ENCODE assay signal across 18 cellular contexts in genomic region chr10:88652621-88653020, GRCh38. TPM values are rescaled to one million over a fixed set of nuclear protein-coding genes. Genes with fewer than 3 reads are reported as not detected.
A peak's percentile ranks its signal among the peaks of the same experiment; 100 is the strongest.
DNase-seq lines count a peak whose midpoint lies in the region; FAIRE-seq and TF ChIP-seq lines count a peak whose summit lies in the region.
"Had no signal": no experiment of that assay in that cellular context is flagged by ENCODE, and none has a peak within 500 bp of the region (broad histone marks: within the 10 kb centered on the region; RNA-seq: fewer than 3 reads in every experiment).

No MANE protein-coding gene starts in this region.

- H3K4me1 Mint-ChIP-seq in HFFc6 (ENCODE audit: low read depth) (peaks cover 68% of the 10 kb centered on the region), astrocyte (ENCODE audit: low read depth, unreplicated experiment) (peaks cover 8% of the 10 kb centered on the region)
- H3K4me1 Mint-ChIP-seq: CD14-positive monocyte had no signal

- H3K4me3 Mint-ChIP-seq in HFFc6 (peak overlapping the region; percentile 22; the same call in 1 of the 2 replicates), astrocyte (ENCODE audit: unreplicated experiment) (no peak overlapping the region)
- H3K4me3 Mint-ChIP-seq: CD14-positive monocyte; T-helper 1 cell treated with Interleukin-12 subunit alpha and Interleukin-12 subunit beta and Interleukin-4 antibody, amounts not matched to agents 30 μg/mL and 1 μg/mL, for 36 hours had no signal

- no peaks in the 10 kb centered on the region for H3K27me3 Mint-ChIP-seq in HFFc6 (ENCODE audit: insufficient read depth)
- H3K27me3 Mint-ChIP-seq in astrocyte (ENCODE audit: low read depth, unreplicated experiment), result no peaks in the 10 kb centered on the region

- 97% methylated on average over 1 of the region's 1 CpG for WGBS in smooth muscle cell (ENCODE audit: low lambda C conversion rate)
- WGBS in adrenal gland, 4 donors, result 87 to 97% (median 94%) methylated on average over 1 of the region's 1 CpG

- H3K4me2 ChIP-seq in astrocyte (ENCODE audit: low read length) (no peak overlapping the region), skeletal muscle satellite cell (ENCODE audit: low read length) (no peak overlapping the region), smooth muscle cell (no peak overlapping the region)
- H3K4me2 ChIP-seq: PC-9 had no signal

- H3K27ac Mint-ChIP-seq in HFFc6 (peak overlapping the region; percentile 90), astrocyte (ENCODE audit: unreplicated experiment) (no peak overlapping the region)
- H3K27ac Mint-ChIP-seq: CD14-positive monocyte; T-helper 1 cell treated with Interleukin-12 subunit alpha and Interleukin-12 subunit beta and Interleukin-4 antibody, amounts not matched to agents 30 μg/mL and 1 μg/mL, for 36 hours had no signal

- intact Hi-C loops in adrenal gland (cut with DNase I), result no loop called here

- H3K27ac ChIP-seq in astrocyte (ENCODE audit: low read depth, low read length) (no peak overlapping the region), smooth muscle cell (ENCODE audit: low read depth) (no peak overlapping the region), adrenal gland (no peak overlapping the region)
- H3K27ac ChIP-seq: PC-9 had no signal

- H4K20me1 ChIP-seq in astrocyte (ENCODE audit: insufficient read depth, low read length), result no peaks in the 10 kb centered on the region
- H4K20me1 ChIP-seq in smooth muscle cell (ENCODE audit: low read depth), result no peaks in the 10 kb centered on the region

- H3K79me2 ChIP-seq in astrocyte (ENCODE audit: insufficient read depth, low read length), result no peaks in the 10 kb centered on the region
- no peaks in the 10 kb centered on the region for H3K79me2 ChIP-seq in smooth muscle cell (ENCODE audit: low read depth)

- H3K4me3 ChIP-seq in astrocyte (ENCODE audit: insufficient read depth, low read depth, low read length) (no peak overlapping the region), skeletal muscle satellite cell (ENCODE audit: low read length) (no peak overlapping the region), smooth muscle cell (no peak overlapping the region), adrenal gland (no peak overlapping the region)
- H3K4me3 ChIP-seq: PC-9 had no signal

- H2AFZ ChIP-seq in astrocyte (ENCODE audit: low read depth, low read length), result no peak overlapping the region
- H2AFZ ChIP-seq in smooth muscle cell (ENCODE audit: low read depth), result no peak overlapping the region
- H2AFZ ChIP-seq: PC-9 had no signal

- H3K4me1 ChIP-seq in astrocyte (ENCODE audit: insufficient read depth, low read length), result peaks cover 18% of the 10 kb centered on the region
- H3K4me1 ChIP-seq in skeletal muscle satellite cell (ENCODE audit: control insufficient read depth, insufficient read depth, low read length), result peaks cover 31% of the 10 kb centered on the region
- no peaks in the 10 kb centered on the region for H3K4me1 ChIP-seq in smooth muscle cell (ENCODE audit: low read depth)
- peaks cover 0 to 5% of the 10 kb centered on the region in 2 donors for H3K4me1 ChIP-seq in adrenal gland (replicated peaks in 1 of 2)

- no peak overlapping the region for H3K9ac ChIP-seq in astrocyte (ENCODE audit: low read length)
- peak overlapping the region; percentile 62 for H3K9ac ChIP-seq in skeletal muscle satellite cell (ENCODE audit: low read depth, low read length)
- no peak overlapping the region for H3K9ac ChIP-seq in smooth muscle cell (ENCODE audit: low read depth)

- H3K27me3 ChIP-seq in astrocyte (ENCODE audit: insufficient read depth, low read length), result no peaks in the 10 kb centered on the region
- H3K27me3 ChIP-seq in skeletal muscle satellite cell (ENCODE audit: control insufficient read depth, insufficient read depth, low read length), result no peaks in the 10 kb centered on the region
- H3K27me3 ChIP-seq in smooth muscle cell (ENCODE audit: low read depth), result no peaks in the 10 kb centered on the region
- H3K27me3 ChIP-seq in adrenal gland, result no peaks in the 10 kb centered on the region

- peak; percentile 48 for DNase-seq in ELR (ENCODE audit: low read depth)
- DNase-seq in HFFc6, result peak; percentile 9
- DNase-seq in astrocyte (ENCODE audit: low read depth), result peak; percentile 23
- DNase-seq in smooth muscle cell (lab: John Stamatoyannopoulos, UW; ENCODE audit: unreplicated experiment), result no peak
- no peak for DNase-seq in adrenal gland
- no peak for DNase-seq in NCI-H526 (lab: John Stamatoyannopoulos, UW)
- DNase-seq: COR-L47, DMS153, NCI-H1092, NCI-H345, NCI-H774, PC-9, Right ventricle myocardium superior had no signal

- no peaks in the 10 kb centered on the region for H3F3A ChIP-seq in smooth muscle cell (ENCODE audit: low read depth)

- TF ChIP-seq POLR2A in adrenal gland (IDR thresholded peaks at IDR 0.05), result no peak

- H3K9me3 Mint-ChIP-seq in HFFc6 (no peaks in the 10 kb centered on the region), astrocyte (ENCODE audit: unreplicated experiment) (no peaks in the 10 kb centered on the region)
- H3K9me3 Mint-ChIP-seq: T-helper 1 cell treated with Interleukin-12 subunit alpha and Interleukin-12 subunit beta and Interleukin-4 antibody, amounts not matched to agents 30 μg/mL and 1 μg/mL, for 36 hours had no signal

- H3K36me3 ChIP-seq in astrocyte (ENCODE audit: insufficient read depth, low read length), result no peaks in the 10 kb centered on the region
- no peaks in the 10 kb centered on the region for H3K36me3 ChIP-seq in skeletal muscle satellite cell (ENCODE audit: insufficient read depth, low read length)
- H3K36me3 ChIP-seq in smooth muscle cell (ENCODE audit: low read depth), result no peaks in the 10 kb centered on the region
- H3K36me3 ChIP-seq in adrenal gland (replicated peaks in 1 of 2), result no peaks in the 10 kb centered on the region

- H3K9me3 ChIP-seq in astrocyte (ENCODE audit: insufficient read depth, low read depth, low read length), result no peaks in the 10 kb centered on the region
- no peaks in the 10 kb centered on the region for H3K9me3 ChIP-seq in skeletal muscle satellite cell (replicated peaks; ENCODE audit: low read length)
- H3K9me3 ChIP-seq in smooth muscle cell (replicated peaks; ENCODE audit: low read depth), result no peaks in the 10 kb centered on the region
- no peaks in the 10 kb centered on the region for H3K9me3 ChIP-seq in adrenal gland (replicated peaks in 1 of 3)

- H3K36me3 Mint-ChIP-seq in HFFc6 (ENCODE audit: low read depth), result peaks cover 5% of the 10 kb centered on the region; the same call in 1 of the 2 replicates
- H3K36me3 Mint-ChIP-seq in astrocyte (ENCODE audit: low read depth, unreplicated experiment), result no peaks in the 10 kb centered on the region
- H3K36me3 Mint-ChIP-seq: CD14-positive monocyte had no signal

- TF ChIP-seq CTCF in HFFc6 (IDR thresholded peaks at IDR 0.05), result no peak
- TF ChIP-seq CTCF in astrocyte (IDR thresholded peaks at IDR 0.05; ENCODE audit: insufficient read depth, low read depth, low read length), result no peak
- no peak for TF ChIP-seq CTCF in smooth muscle cell (IDR thresholded peaks at IDR 0.05; ENCODE audit: borderline replicate concordance, insufficient read depth, poor library complexity, severe bottlenecking)
- TF ChIP-seq CTCF in adrenal gland (IDR thresholded peaks at IDR 0.05), result no peak

- peak; percentile 13 for FAIRE-seq in astrocyte (lab: Jason Lieb, UNC)
- FAIRE-seq: GM12892, HTR-8/SVneo had no signal

RNA-seq across cellular contexts. Expression of gene LIPF, which starts 11.6 kb away (rescaled TPM):
- total RNA-seq in HFFc6 (2021; fragmentation: NEBNext Ultra II Directional; extraction: Animal tissue kit (Norgen Biotek cat#: 25700)), result not detected
- total RNA-seq in astrocyte, result not detected in 2 replicates
- total RNA-seq in skeletal muscle satellite cell (2012; rRNA removed), result not detected in 2 replicates
- total RNA-seq in smooth muscle cell, result not detected in 2 replicates
- not detected in 2 replicates for polyA plus RNA-seq in smooth muscle cell
- 1 to 10 TPM in 1 of 8 donors, not detected in 7; 1.1 TPM for total RNA-seq in adrenal gland
- polyA plus RNA-seq in adrenal gland, result 1 to 10 TPM in 2 of 3 donors, not detected in 1; 1.0 to 1.5 TPM
- total RNA-seq: PC-9, Right ventricle myocardium superior had no signal
- polyA plus RNA-seq: CD14-positive monocyte had no signal

RNA-seq across cellular contexts. Expression of gene LIPK, which starts 53.4 kb away (rescaled TPM):
- total RNA-seq in HFFc6 (2021; fragmentation: NEBNext Ultra II Directional; extraction: Animal tissue kit (Norgen Biotek cat#: 25700)), result not detected
- total RNA-seq in astrocyte, result not detected in 2 replicates
- total RNA-seq in skeletal muscle satellite cell (2012; rRNA removed), result not detected in 2 replicates
- total RNA-seq in smooth muscle cell, result 0.18 and 0.36 TPM in 2 replicates
- 0.52 TPM in 1 of 2 replicates, not detected in the other for polyA plus RNA-seq in smooth muscle cell
- not detected for total RNA-seq in adrenal gland
- not detected for polyA plus RNA-seq in adrenal gland
- total RNA-seq: PC-9, Right ventricle myocardium superior had no signal
- polyA plus RNA-seq: CD14-positive monocyte had no signal

Comparison
In these comparisons a context has a peak if more than half of its experiments do, and no peak if none do; other contexts are left out.
1. DNase-seq: peak in ELR (single experiment), HFFc6 (single experiment) and astrocyte (single experiment); none in smooth muscle cell (single experiment), adrenal gland (0 of 7) and NCI-H526 (0 of 2).